Comparison of ENCODE assay signal across 17 cellular contexts in genomic region chr19:13669780-13670355, GRCh38.
DNase-seq lines count a peak whose midpoint lies in the region; TF ChIP-seq lines count a peak whose summit lies in the region.
"Had no signal": no experiment of that assay in that cellular context is flagged by ENCODE, and none has a peak within 500 bp of the region (broad histone marks: within the 10 kb centered on the region; RNA-seq: fewer than 3 reads in every experiment).

No MANE protein-coding gene starts in this region.

- peak; percentile 45 for DNase-seq in NCI-H1436 treated with DMSO at 0.1 percent for 48 hours (lab: John Stamatoyannopoulos, UW)
- DNase-seq in NCI-H1436 (lab: John Stamatoyannopoulos, UW) = no peak
- peak; percentile 37 for DNase-seq in Ammon's horn (ENCODE audit: low spot score)
- DNase-seq in left ventricle myocardium inferior = no peak
- DNase-seq in putamen (ENCODE audit: low spot score) = peak; percentile 26
- no peak for DNase-seq in MV-4-11 (lab: John Stamatoyannopoulos, UW)
- DNase-seq in midbrain (lab: John Stamatoyannopoulos, UW) = no peak
- DNase-seq: 8988T; C1 segment of cervical spinal cord; CD8-positive, alpha-beta T cell; EL; GF-D8; KG1; NCI-H1092 treated with DMSO at 0.1 percent for 48 hours; NCI-H2029 treated with DMSO at 0.1 percent for 48 hours; NK-92 treated with Interleukin-12 subunit alpha and Interleukin-12 subunit beta, amount 100 ng/mL, for 24 hours had no signal

- TF ChIP-seq CTCF in left ventricle myocardium inferior (IDR thresholded peaks at IDR 0.05; ENCODE audit: borderline replicate concordance) = no peak

- H3K36me3 ChIP-seq in left ventricle myocardium inferior = no peaks in the 10 kb centered on the region

- no peaks in the 10 kb centered on the region for H3K9me3 ChIP-seq in left ventricle myocardium inferior (replicated peaks)

- intact Hi-C loops in left ventricle myocardium inferior (cut with micrococcal nuclease) = no loop called here

- no peaks in the 10 kb centered on the region for H3K27me3 ChIP-seq in left ventricle myocardium inferior (ENCODE audit: low read depth)

- peak overlapping the region; percentile 67 for H3K27ac ChIP-seq in left ventricle myocardium inferior (replicated peaks)
- H3K27ac ChIP-seq: RWPE1 had no signal

- H3K4me1 ChIP-seq in left ventricle myocardium inferior = peaks cover 17% of the 10 kb centered on the region

- H3K4me3 ChIP-seq in left ventricle myocardium inferior = no peak overlapping the region

Comparison
In these comparisons a context has a peak if more than half of its experiments do, and no peak if none do; other contexts are left out.
1. DNase-seq: peak in NCI-H1436 treated with DMSO at 0.1 percent for 48 hours (single experiment), Ammon's horn (single experiment) and putamen (single experiment); none in NCI-H1436 (single experiment), left ventricle myocardium inferior (single experiment), MV-4-11 (single experiment) and midbrain (single experiment).